Comparison of ENCODE assay signal across 18 cellular contexts in genomic region chr4:39285853-39286252, GRCh38.
"Had no signal": no experiment of that assay in that cellular context is flagged by ENCODE, and none has a peak within 500 bp of the region (broad histone marks: within the 10 kb centered on the region; RNA-seq: fewer than 3 reads in every experiment).

No MANE protein-coding gene starts in this region.

- DNase-seq: activated CD4-positive, alpha-beta T cell treated with anti-CD3 and anti-CD28 coated beads, Interleukin-2, amount 50 U/mL, for 4 hours; activated CD4-positive, CD25-positive, alpha-beta regulatory T cell treated with anti-CD3 and anti-CD28 coated beads, Interleukin-2, amount 50 U/mL, for 72 hours; activated naive CD4-positive, alpha-beta T cell; activated naive CD8-positive, alpha-beta T cell treated with anti-CD3 and anti-CD28 coated beads, Interleukin-2, amount 50 U/mL, for 24 hours; aorta; left ventricle myocardium inferior; mucosa of descending colon; naive thymus-derived CD4-positive, alpha-beta T cell; stimulated activated CD4-positive, alpha-beta T cell treated with anti-CD3 and anti-CD28 coated beads, Interleukin-15, amount 100 ng/mL, for 24 hours; stimulated activated CD4-positive, alpha-beta T cell treated with anti-CD3 and anti-CD28 coated beads, Interleukin-4, amount 100 ng/mL, for 1 hour; stomach; testis; upper lobe of left lung had no signal

- H3K4me3 ChIP-seq: breast epithelium, left ventricle myocardium inferior, mucosa of descending colon, right atrium auricular region, skin epidermis, stomach, testis, upper lobe of left lung had no signal

- H3K27ac Mint-ChIP-seq: activated naive CD8-positive, alpha-beta T cell treated with anti-CD3 and anti-CD28 coated beads, Interleukin-2, amount 50 U/mL, for 24 hours; activated T-helper 1 cell treated with anti-CD3 and anti-CD28 coated beads, Interleukin-12 subunit alpha, Interleukin-12 subunit beta, Interleukin-2, Interleukin-4 antibody, amounts not matched to agents 30 ng/mL and 10 ng/mL and 1 ng/mL, durations not matched to agents 14 hours and 24 hours and 36 hours; memory B cell had no signal

- H3K4me1 ChIP-seq: breast epithelium, left ventricle myocardium inferior, right atrium auricular region, stomach, testis, upper lobe of left lung had no signal

- ATAC-seq: activated naive CD8-positive, alpha-beta T cell treated with anti-CD3 and anti-CD28 coated beads, Interleukin-2, amount 50 U/mL, for 24 hours; mucosa of descending colon; naive thymus-derived CD4-positive, alpha-beta T cell had no signal

- H3K36me3 ChIP-seq: breast epithelium had no signal

- H3K4me1 Mint-ChIP-seq: activated naive CD8-positive, alpha-beta T cell treated with anti-CD3 and anti-CD28 coated beads, Interleukin-2, amount 50 U/mL, for 24 hours had no signal

- H3K9me3 Mint-ChIP-seq: activated naive CD8-positive, alpha-beta T cell treated with anti-CD3 and anti-CD28 coated beads, Interleukin-2, amount 50 U/mL, for 24 hours; activated T-helper 1 cell treated with anti-CD3 and anti-CD28 coated beads, Interleukin-12 subunit alpha, Interleukin-12 subunit beta, Interleukin-2, Interleukin-4 antibody, amounts not matched to agents 30 ng/mL and 10 ng/mL and 1 ng/mL, durations not matched to agents 14 hours and 24 hours and 36 hours; memory B cell; naive thymus-derived CD4-positive, alpha-beta T cell had no signal

- H3K27ac ChIP-seq: breast epithelium, left ventricle myocardium inferior, right atrium auricular region, skin epidermis, stomach, testis, upper lobe of left lung had no signal

- H3K4me3 Mint-ChIP-seq: activated naive CD8-positive, alpha-beta T cell treated with anti-CD3 and anti-CD28 coated beads, Interleukin-2, amount 50 U/mL, for 24 hours; activated T-helper 1 cell treated with anti-CD3 and anti-CD28 coated beads, Interleukin-12 subunit alpha, Interleukin-12 subunit beta, Interleukin-2, Interleukin-4 antibody, amounts not matched to agents 30 ng/mL and 10 ng/mL and 1 ng/mL, durations not matched to agents 14 hours and 24 hours and 36 hours; memory B cell; naive thymus-derived CD4-positive, alpha-beta T cell had no signal

- H3K27me3 ChIP-seq: breast epithelium, right atrium auricular region, stomach, testis, upper lobe of left lung had no signal

- H3K9me3 ChIP-seq: breast epithelium, mucosa of descending colon, right atrium auricular region, stomach, testis, upper lobe of left lung had no signal

- H3K27me3 Mint-ChIP-seq: activated naive CD8-positive, alpha-beta T cell treated with anti-CD3 and anti-CD28 coated beads, Interleukin-2, amount 50 U/mL, for 24 hours; memory B cell; naive thymus-derived CD4-positive, alpha-beta T cell had no signal
